11 cellular contexts compared by ENCODE assay signal in the genomic region with DNA sequence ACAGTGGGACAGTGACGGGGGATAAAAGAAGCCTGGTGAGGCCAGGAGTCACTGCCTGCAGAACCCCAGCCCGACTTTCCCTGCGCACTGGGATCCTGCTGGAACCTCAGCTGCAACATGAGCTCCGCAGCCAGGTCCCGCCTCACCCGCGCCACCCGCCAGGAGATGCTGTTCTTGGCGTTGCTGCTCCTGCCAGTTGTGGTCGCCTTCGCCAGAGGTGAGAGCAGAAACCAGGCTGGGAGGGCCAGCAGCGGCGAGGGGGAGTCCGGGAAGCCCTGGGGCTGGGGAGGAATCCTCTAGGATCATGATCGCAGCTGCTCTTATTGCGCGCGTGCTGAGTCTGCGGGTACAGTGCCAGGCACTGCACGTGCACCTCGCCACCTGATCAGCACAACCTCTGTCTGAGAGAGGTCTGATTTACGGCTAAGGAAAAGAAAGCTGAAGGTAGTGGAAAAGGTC. TPM values are rescaled to one million over a fixed set of nuclear protein-coding genes. Genes with fewer than 3 reads are reported as not detected.
DNase-seq lines count a peak whose midpoint lies in the region; ATAC-seq and TF ChIP-seq lines count a peak whose summit lies in the region.
"Had no signal": no experiment of that assay in that cellular context is flagged by ENCODE, and none has a peak within 500 bp of the region (broad histone marks: within the 10 kb centered on the region; RNA-seq: fewer than 3 reads in every experiment).

A gene with protein sequence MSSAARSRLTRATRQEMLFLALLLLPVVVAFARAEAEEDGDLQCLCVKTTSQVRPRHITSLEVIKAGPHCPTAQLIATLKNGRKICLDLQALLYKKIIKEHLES (plus strand): TSS at position 51 of the 459 bp plus-strand sequence. CDS start 67 bp downstream, at position 118.

- TF ChIP-seq CTCF in H9 (conservative IDR thresholded peaks at IDR 0.05): peak; percentile 27; the same call in 2 of the 3 replicates
- peak; percentile 19 to 43 for TF ChIP-seq CTCF in mammary epithelial cell (conservative IDR thresholded peaks at IDR 0.05 in 1 of 2, IDR thresholded peaks at IDR 0.05 in 1 of 2; ENCODE audit: extremely low read depth in 1 of 2, insufficient read depth in 1 of 2, low read depth in 1 of 2, low read length in 2 of 2)
- no peak for TF ChIP-seq CTCF in RWPE1 (conservative IDR thresholded peaks at IDR 0.05; ENCODE audit: low read depth)

- dilution Hi-C loops in mammary epithelial cell (cut with HindIII; ENCODE audit: low sequenced_read_pairs): no loop called here

- no peaks in the 10 kb centered on the region for H3K36me3 Mint-ChIP-seq in H9 (ENCODE audit: insufficient read depth in 1 of 3, low read depth in 3 of 3)
- H3K36me3 Mint-ChIP-seq in activated CD8-positive, alpha-beta memory T cell treated with anti-CD3 and anti-CD28 coated beads, Interleukin-2, amount 10 ng/mL, durations not matched to agents 7 days and 5 days: no peaks in the 10 kb centered on the region
- H3K36me3 Mint-ChIP-seq: activated naive CD8-positive, alpha-beta T cell had no signal

- intact Hi-C loops in mammary epithelial cell (cut with micrococcal nuclease): no loop called here

- no TSS peak for BruUV-seq in mammary epithelial cell (replicated peaks; lab: Mats Ljungman, UMichigan)

- H3K14ac ChIP-seq in H9 (ENCODE audit: insufficient read depth, low read length): no peak within 1 kb of the TSS; the same call in 1 of the 2 replicates

- no peaks in the 10 kb centered on the region for H3K79me1 ChIP-seq in H9 (ENCODE audit: insufficient read depth, low read depth, low read length, poor library complexity, severe bottlenecking)

- no peak within 1 kb of the TSS for H4K8ac ChIP-seq in H9 (replicated peaks; ENCODE audit: insufficient read length, low read depth, low read length)

- H4K5ac ChIP-seq in H9 (ENCODE audit: insufficient read length, low read depth, low read length): no peak within 1 kb of the TSS

- no peak within 1 kb of the TSS for H2BK12ac ChIP-seq in H9 (ENCODE audit: insufficient read length, low read depth, low read length)

- no peaks in the 10 kb centered on the region for H3K79me2 ChIP-seq in H9 (ENCODE audit: insufficient read depth, low read length)
- H3K79me2 ChIP-seq in mammary epithelial cell (ENCODE audit: insufficient read depth, low read length): no peaks in the 10 kb centered on the region

- H3K18ac ChIP-seq in H9 (ENCODE audit: insufficient read length, low read depth, low read length): no peak within 1 kb of the TSS

- no peak within 1 kb of the TSS for H3K56ac ChIP-seq in H9 (ENCODE audit: insufficient read length, low read depth, low read length)

- H3K23me2 ChIP-seq in H9 (ENCODE audit: insufficient read length, low read depth, low read length, poor library complexity, severe bottlenecking): no peaks in the 10 kb centered on the region

- H4K20me1 ChIP-seq in H9 (ENCODE audit: control insufficient read depth, insufficient read depth, insufficient read length) (no peaks in the 10 kb centered on the region), mammary epithelial cell (ENCODE audit: insufficient read depth, low read length) (no peaks in the 10 kb centered on the region)

- H3K27me3 Mint-ChIP-seq in H9 (ENCODE audit: low read depth): peaks cover 5% of the 10 kb centered on the region
- H3K27me3 Mint-ChIP-seq in activated CD8-positive, alpha-beta memory T cell treated with anti-CD3 and anti-CD28 coated beads, Interleukin-2, amount 10 ng/mL, durations not matched to agents 7 days and 5 days: peaks cover 4% of the 10 kb centered on the region

- H2AFZ ChIP-seq in H9 (ENCODE audit: low read length): no peak within 1 kb of the TSS
- peak within 1 kb of the TSS; percentile 87 for H2AFZ ChIP-seq in mammary epithelial cell (ENCODE audit: low read depth, low read length)

- H4K91ac ChIP-seq in H9 (ENCODE audit: insufficient read length, low read depth, low read length): no peak within 1 kb of the TSS

- ATAC-seq in activated CD8-positive, alpha-beta memory T cell treated with anti-CD3 and anti-CD28 coated beads, Interleukin-2, amount 10 ng/mL, durations not matched to agents 7 days and 5 days: no peak

- H3K4me2 ChIP-seq in H9 (ENCODE audit: insufficient read depth, insufficient read length, low read length): no peak within 1 kb of the TSS
- peak within 1 kb of the TSS; percentile 87 for H3K4me2 ChIP-seq in mammary epithelial cell (ENCODE audit: insufficient read depth, low read depth, low read length)
- peak within 1 kb of the TSS; percentile 70 for H3K4me2 ChIP-seq in skeletal muscle satellite cell (ENCODE audit: low read length)

- peak within 1 kb of the TSS in 1 of 3 experiments; percentile 11 for H3K4me3 ChIP-seq in mammary epithelial cell (replicated peaks in 1 of 3; ENCODE audit: insufficient read depth in 1 of 3, low read depth in 2 of 3, low read length in 3 of 3)
- peak within 1 kb of the TSS; percentile 29 for H3K4me3 ChIP-seq in skeletal muscle satellite cell (ENCODE audit: low read length)

- no peak within 1 kb of the TSS for H3K27ac Mint-ChIP-seq in H9
- no peak within 1 kb of the TSS for H3K27ac Mint-ChIP-seq in activated CD8-positive, alpha-beta memory T cell treated with anti-CD3 and anti-CD28 coated beads, Interleukin-2, amount 10 ng/mL, durations not matched to agents 7 days and 5 days
- H3K27ac Mint-ChIP-seq: activated CD4-positive, alpha-beta T cell treated with anti-CD3 and anti-CD28 coated beads, Interleukin-2, amount 10 ng/mL, durations not matched to agents 24 days and 14 days; activated naive CD8-positive, alpha-beta T cell had no signal

- H3K9me3 Mint-ChIP-seq in H9: no peaks in the 10 kb centered on the region
- H3K9me3 Mint-ChIP-seq in activated CD8-positive, alpha-beta memory T cell treated with anti-CD3 and anti-CD28 coated beads, Interleukin-2, amount 10 ng/mL, durations not matched to agents 7 days and 5 days (ENCODE audit: low read depth): no peaks in the 10 kb centered on the region
- H3K9me3 Mint-ChIP-seq: activated CD4-positive, alpha-beta T cell treated with anti-CD3 and anti-CD28 coated beads, Interleukin-2, amount 10 ng/mL, durations not matched to agents 24 days and 14 days had no signal

- H3K27ac ChIP-seq in H9 (ENCODE audit: insufficient read length, low read depth, low read length) (no peak within 1 kb of the TSS), mammary epithelial cell (ENCODE audit: insufficient read depth, low read depth, low read length) (no peak within 1 kb of the TSS), RWPE1 (no peak within 1 kb of the TSS)

- no peak within 1 kb of the TSS for H2BK20ac ChIP-seq in H9 (ENCODE audit: low read depth, low read length, poor library complexity, severe bottlenecking)

- H3K23ac ChIP-seq in H9 (ENCODE audit: insufficient read length, low read depth, low read length): no peak within 1 kb of the TSS

- POLR2A ChIA-PET in RWPE1 (lab: Yijun Ruan, JAX; ENCODE audit: low non-redundant PET): no interaction called here

- no peak within 1 kb of the TSS for H3K4ac ChIP-seq in H9 (ENCODE audit: low read depth, low read length)

- H2AK5ac ChIP-seq in H9 (ENCODE audit: insufficient read length, low read length): no peak within 1 kb of the TSS

- no CpG with 5 or more reads among the region's 22 CpGs for WGBS in H9 (ENCODE audit: extremely low coverage, insufficient read length, low lambda C conversion rate)
- WGBS in mammary epithelial cell (ENCODE audit: low coverage, missing lambda C conversion rate): 20% methylated on average over 7 of the region's 22 CpGs

- H3K4me1 ChIP-seq in H9 (ENCODE audit: insufficient read depth, low read length) (peaks cover 2% of the 10 kb centered on the region; the same call in 1 of the 2 replicates), mammary epithelial cell (ENCODE audit: insufficient read depth, low read length) (peaks cover 5% of the 10 kb centered on the region), skeletal muscle satellite cell (ENCODE audit: control insufficient read depth, insufficient read depth, low read length) (peaks cover 25% of the 10 kb centered on the region)

- no peak within 1 kb of the TSS for H2BK5ac ChIP-seq in H9 (ENCODE audit: insufficient read length, low read length)

- DNase-seq in H9 (peak; percentile 89), mammary epithelial cell (no peak), iPS-NIHi11 (ENCODE audit: low spot score) (peak; percentile 60), RWPE1 (ENCODE audit: low spot score) (no peak), COLO668 (lab: John Stamatoyannopoulos, UW; ENCODE audit: unreplicated experiment) (no peak), SW480 (ENCODE audit: low spot score) (no peak)
- no peak for DNase-seq in activated CD8-positive, alpha-beta memory T cell treated with anti-CD3 and anti-CD28 coated beads, Interleukin-2, amount 10 ng/mL, durations not matched to agents 7 days and 5 days
- DNase-seq: activated CD4-positive, alpha-beta T cell treated with anti-CD3 and anti-CD28 coated beads, Interleukin-2, amount 10 ng/mL, durations not matched to agents 24 days and 14 days had no signal

- H2BK120ac ChIP-seq in H9 (ENCODE audit: low read depth, low read length, poor library complexity, severe bottlenecking): no peak within 1 kb of the TSS

- in situ Hi-C loops in mammary epithelial cell (cut with MboI; ENCODE audit: low sequenced_read_pairs in 2 of 2): loop anchor here (5.0 to 25.0 kb wide), 2 partner anchors 116 to 176 kb away; a partner anchor contains a TSS

- CTCF ChIA-PET in mammary epithelial cell (lab: Charles Lee; ENCODE audit: low non-redundant PET) (no interaction called here), RWPE1 (lab: Yijun Ruan, JAX) (no interaction called here)
- CTCF ChIA-PET in activated CD8-positive, alpha-beta memory T cell treated with anti-CD3 and anti-CD28 coated beads, Interleukin-2, amount 10 ng/mL, durations not matched to agents 7 days and 5 days (lab: Charles Lee): no interaction called here

- H3K9me3 ChIP-seq in H9 (ENCODE audit: control insufficient read depth, low read depth, low read length) (no peaks in the 10 kb centered on the region), mammary epithelial cell (replicated peaks; ENCODE audit: insufficient read depth, low read length) (peaks cover 9% of the 10 kb centered on the region), skeletal muscle satellite cell (replicated peaks; ENCODE audit: low read length) (peaks cover 12% of the 10 kb centered on the region)

- H3K9ac ChIP-seq in H9 (ENCODE audit: extremely low read depth, insufficient read length, low read length) (no peak within 1 kb of the TSS), mammary epithelial cell (ENCODE audit: insufficient read depth, low read length) (no peak within 1 kb of the TSS), skeletal muscle satellite cell (ENCODE audit: low read depth, low read length) (no peak within 1 kb of the TSS)

- peak within 1 kb of the TSS in 1 of 2 experiments; percentile 19; a peak in 1 of 5 replicates for H3K4me3 Mint-ChIP-seq in H9
- H3K4me3 Mint-ChIP-seq in activated CD8-positive, alpha-beta memory T cell treated with anti-CD3 and anti-CD28 coated beads, Interleukin-2, amount 10 ng/mL, durations not matched to agents 7 days and 5 days: no peak within 1 kb of the TSS
- H3K4me3 Mint-ChIP-seq: activated CD4-positive, alpha-beta T cell treated with anti-CD3 and anti-CD28 coated beads, Interleukin-2, amount 10 ng/mL, durations not matched to agents 24 days and 14 days; activated naive CD8-positive, alpha-beta T cell had no signal

- H3K36me3 ChIP-seq in mammary epithelial cell (ENCODE audit: insufficient read depth, low read length) (no peaks in the 10 kb centered on the region), skeletal muscle satellite cell (ENCODE audit: insufficient read depth, low read length) (peaks cover 5% of the 10 kb centered on the region)

- no peak within 1 kb of the TSS for H3T11ph ChIP-seq in H9 (ENCODE audit: low read length)

- H3K4me1 Mint-ChIP-seq in H9: peaks cover 8 to 10% of the 10 kb centered on the region in 2 experiments
- H3K4me1 Mint-ChIP-seq in activated CD8-positive, alpha-beta memory T cell treated with anti-CD3 and anti-CD28 coated beads, Interleukin-2, amount 10 ng/mL, durations not matched to agents 7 days and 5 days: no peaks in the 10 kb centered on the region
- H3K4me1 Mint-ChIP-seq: activated CD4-positive, alpha-beta T cell treated with anti-CD3 and anti-CD28 coated beads, Interleukin-2, amount 10 ng/mL, durations not matched to agents 24 days and 14 days had no signal

- no peak within 1 kb of the TSS for H2BK15ac ChIP-seq in H9 (ENCODE audit: low read depth, low read length)

- H3K27me3 ChIP-seq in H9 (ENCODE audit: insufficient read depth, low read length) (no peaks in the 10 kb centered on the region), mammary epithelial cell (ENCODE audit: insufficient read depth, low read length) (no peaks in the 10 kb centered on the region), skeletal muscle satellite cell (ENCODE audit: control insufficient read depth, insufficient read depth, low read length) (no peaks in the 10 kb centered on the region)

RNA-seq across cellular contexts. Expression of the gene that starts here (rescaled TPM):
- not detected in 2 replicates for total RNA-seq in H9 (2021)
- total RNA-seq in mammary epithelial cell: not detected
- polyA plus RNA-seq in mammary epithelial cell: not detected
- not detected for polyA minus RNA-seq in mammary epithelial cell
- total RNA-seq in skeletal muscle satellite cell (2012; rRNA removed): 1.7 TPM in 1 of 2 replicates, not detected in the other
- not detected for total RNA-seq in activated CD8-positive, alpha-beta memory T cell treated with anti-CD3 and anti-CD28 coated beads, Interleukin-2, amount 10 ng/mL, durations not matched to agents 7 days and 5 days
- total RNA-seq: activated CD4-positive, alpha-beta T cell treated with anti-CD3 and anti-CD28 coated beads, Interleukin-2, amount 10 ng/mL, durations not matched to agents 24 days and 14 days; myocyte had no signal

Comparison
In these comparisons a context has a peak if more than half of its experiments do, and no peak if none do; other contexts are left out.
1. Peak in DNase-seq in H9; RNA of the gene not detected or under 1 TPM.